17 cellular contexts compared by ENCODE assay signal in the genomic region with DNA sequence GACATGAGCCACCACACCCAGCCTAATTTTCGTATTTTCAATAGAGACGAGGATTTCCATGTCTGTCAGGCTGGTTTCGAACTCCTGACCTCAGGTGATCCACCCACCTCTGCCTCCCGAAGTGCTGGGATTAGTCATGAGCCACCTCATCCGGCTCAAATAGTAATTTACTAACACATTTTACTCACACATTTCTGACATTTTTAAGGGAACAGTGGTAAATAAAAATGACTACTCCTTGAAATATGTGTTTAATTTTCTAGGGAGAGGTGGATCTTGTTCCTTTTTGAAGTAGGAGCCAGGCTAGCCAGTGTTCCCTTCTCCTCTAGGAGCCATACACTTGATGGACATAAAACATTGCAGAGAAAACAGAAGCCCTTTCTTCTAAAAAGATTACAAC. TPM values are rescaled to one million over a fixed set of nuclear protein-coding genes. Genes with fewer than 3 reads are reported as not detected.
DNase-seq lines count a peak whose midpoint lies in the region; TF ChIP-seq lines count a peak whose summit lies in the region.
"Had no signal": no experiment of that assay in that cellular context is flagged by ENCODE, and none has a peak within 500 bp of the region (broad histone marks: within the 10 kb centered on the region; RNA-seq: fewer than 3 reads in every experiment).

No MANE protein-coding gene starts in this region.

- intact Hi-C loops in activated CD4-positive, alpha-beta memory T cell treated with anti-CD3 and anti-CD28 coated beads for 36 hours (cut with micrococcal nuclease): no loop called here

- no peaks in the 10 kb centered on the region for H3K36me3 Mint-ChIP-seq in activated CD4-positive, alpha-beta memory T cell treated with anti-CD3 and anti-CD28 coated beads for 36 hours
- H3K36me3 Mint-ChIP-seq in activated CD4-positive, alpha-beta memory T cell treated with anti-CD3 and anti-CD28 coated beads, Interleukin-2, amount 10 ng/mL, durations not matched to agents 7 days and 5 days (ENCODE audit: low read depth): no peaks in the 10 kb centered on the region

- H3K27ac Mint-ChIP-seq in activated CD4-positive, alpha-beta memory T cell treated with anti-CD3 and anti-CD28 coated beads for 36 hours: no peak overlapping the region
- H3K27ac Mint-ChIP-seq in activated CD4-positive, alpha-beta memory T cell treated with anti-CD3 and anti-CD28 coated beads, Interleukin-2, amount 10 ng/mL, durations not matched to agents 7 days and 5 days: no peak overlapping the region
- H3K27ac Mint-ChIP-seq: activated naive CD8-positive, alpha-beta T cell treated with anti-CD3 and anti-CD28 coated beads, Interleukin-2, amount 10 ng/mL, durations not matched to agents 7 days and 5 days; activated T-cell treated with anti-CD3 and anti-CD28 coated beads, Interleukin-2, amount 50 U/mL, for 24 hours; stimulated activated naive CD8-positive, alpha-beta T cell treated with anti-CD3 and anti-CD28 coated beads, Interleukin-15, amount 100 ng/mL, for 72 hours had no signal

- no peak overlapping the region for H3K4me2 ChIP-seq in skeletal muscle satellite cell (ENCODE audit: low read length)

- no peaks in the 10 kb centered on the region for H3K27me3 ChIP-seq in SJSA1 (replicated peaks)
- H3K27me3 ChIP-seq in skeletal muscle satellite cell (ENCODE audit: control insufficient read depth, insufficient read depth, low read length): no peaks in the 10 kb centered on the region

- H3K4me1 ChIP-seq in SJSA1 (replicated peaks): peaks cover 55% of the 10 kb centered on the region
- peaks cover 40% of the 10 kb centered on the region for H3K4me1 ChIP-seq in skeletal muscle satellite cell (ENCODE audit: control insufficient read depth, insufficient read depth, low read length)
- H3K4me1 ChIP-seq: HAP-1 had no signal

- H3K4me3 ChIP-seq in SJSA1 (no peak overlapping the region), fibroblast of mammary gland (ENCODE audit: control insufficient read depth, low read depth, low read length) (no peak overlapping the region), skeletal muscle satellite cell (ENCODE audit: low read length) (no peak overlapping the region)
- H3K4me3 ChIP-seq: coronary artery, HAP-1 had no signal

- peak overlapping the region; percentile 14 for H3K9ac ChIP-seq in skeletal muscle satellite cell (ENCODE audit: low read depth, low read length)

- peaks cover 9% of the 10 kb centered on the region for H3K9me3 Mint-ChIP-seq in activated CD4-positive, alpha-beta memory T cell treated with anti-CD3 and anti-CD28 coated beads for 36 hours
- no peaks in the 10 kb centered on the region for H3K9me3 Mint-ChIP-seq in activated CD4-positive, alpha-beta memory T cell treated with anti-CD3 and anti-CD28 coated beads, Interleukin-2, amount 10 ng/mL, durations not matched to agents 7 days and 5 days

- peaks cover 14% of the 10 kb centered on the region for H3K4me1 Mint-ChIP-seq in activated CD4-positive, alpha-beta memory T cell treated with anti-CD3 and anti-CD28 coated beads for 36 hours (ENCODE audit: low read depth)
- H3K4me1 Mint-ChIP-seq in activated CD4-positive, alpha-beta memory T cell treated with anti-CD3 and anti-CD28 coated beads, Interleukin-2, amount 10 ng/mL, durations not matched to agents 7 days and 5 days: peaks cover 13% of the 10 kb centered on the region

- H3K9me3 ChIP-seq in SJSA1 (replicated peaks): no peaks in the 10 kb centered on the region; the same call in 1 of the 2 replicates
- H3K9me3 ChIP-seq in skeletal muscle satellite cell (replicated peaks; ENCODE audit: low read length): no peaks in the 10 kb centered on the region
- H3K9me3 ChIP-seq: HAP-1 had no signal

- H3K36me3 ChIP-seq in SJSA1 (no peaks in the 10 kb centered on the region), skeletal muscle satellite cell (ENCODE audit: insufficient read depth, low read length) (no peaks in the 10 kb centered on the region)
- H3K36me3 ChIP-seq: HAP-1 had no signal

- DNase-seq in activated CD4-positive, alpha-beta memory T cell treated with anti-CD3 and anti-CD28 coated beads for 36 hours: peak; percentile 22
- no peak for DNase-seq in activated CD4-positive, alpha-beta memory T cell treated with anti-CD3 and anti-CD28 coated beads, Interleukin-2, amount 10 ng/mL, durations not matched to agents 7 days and 5 days
- DNase-seq in SJSA1 (ENCODE audit: low read depth in 1 of 2, low spot score in 2 of 2) (peak; percentile 69 to 82), fibroblast of mammary gland (ENCODE audit: low read depth) (peak; percentile 49), DMS53 (lab: John Stamatoyannopoulos, UW) (no peak), NCI-H1930 (lab: John Stamatoyannopoulos, UW) (no peak)
- DNase-seq in effector CD4-positive, alpha-beta T cell: no peak
- DNase-seq: activated naive CD8-positive, alpha-beta T cell treated with anti-CD3 and anti-CD28 coated beads, Interleukin-2, amount 10 ng/mL, durations not matched to agents 7 days and 5 days; activated T-cell treated with anti-CD3 and anti-CD28 coated beads, Interleukin-2, amount 50 U/mL, for 24 hours; NCI-H2227 treated with DMSO at 0.1 percent for 48 hours; occipital lobe; stimulated activated naive CD8-positive, alpha-beta T cell treated with anti-CD3 and anti-CD28 coated beads, Interleukin-15, amount 100 ng/mL, for 72 hours; T-helper 1 cell had no signal

- POLR2A ChIA-PET in activated CD4-positive, alpha-beta memory T cell treated with anti-CD3 and anti-CD28 coated beads for 36 hours (lab: Charles Lee): no interaction called here
- POLR2A ChIA-PET in activated CD4-positive, alpha-beta memory T cell treated with anti-CD3 and anti-CD28 coated beads, Interleukin-2, amount 10 ng/mL, durations not matched to agents 7 days and 5 days (lab: Charles Lee): no interaction called here

- TF ChIP-seq CTCF in fibroblast of mammary gland (conservative IDR thresholded peaks at IDR 0.05; ENCODE audit: control insufficient read depth, insufficient read depth, low read depth, low read length): no peak

- no peak overlapping the region for H3K4me3 Mint-ChIP-seq in activated CD4-positive, alpha-beta memory T cell treated with anti-CD3 and anti-CD28 coated beads for 36 hours
- H3K4me3 Mint-ChIP-seq in activated CD4-positive, alpha-beta memory T cell treated with anti-CD3 and anti-CD28 coated beads, Interleukin-2, amount 10 ng/mL, durations not matched to agents 7 days and 5 days: no peak overlapping the region
- H3K4me3 Mint-ChIP-seq: activated naive CD8-positive, alpha-beta T cell treated with anti-CD3 and anti-CD28 coated beads, Interleukin-2, amount 10 ng/mL, durations not matched to agents 7 days and 5 days; activated T-cell treated with anti-CD3 and anti-CD28 coated beads, Interleukin-2, amount 50 U/mL, for 24 hours; stimulated activated naive CD8-positive, alpha-beta T cell treated with anti-CD3 and anti-CD28 coated beads, Interleukin-15, amount 100 ng/mL, for 72 hours had no signal

- peak overlapping the region; percentile 62 for H3K27ac ChIP-seq in SJSA1
- H3K27ac ChIP-seq: 22Rv1, coronary artery had no signal

- CTCF ChIA-PET in activated CD4-positive, alpha-beta memory T cell treated with anti-CD3 and anti-CD28 coated beads for 36 hours (lab: Charles Lee): interaction anchor here (0.6 to 0.7 kb wide), 2 partner anchors 133 to 1777 kb away, joined by 3 to 4 read pairs; no protein-coding TSS in a partner anchor
- CTCF ChIA-PET in activated CD4-positive, alpha-beta memory T cell treated with anti-CD3 and anti-CD28 coated beads, Interleukin-2, amount 10 ng/mL, durations not matched to agents 7 days and 5 days (lab: Charles Lee): no interaction called here

- H3K27me3 Mint-ChIP-seq in activated CD4-positive, alpha-beta memory T cell treated with anti-CD3 and anti-CD28 coated beads for 36 hours: no peaks in the 10 kb centered on the region
- no peaks in the 10 kb centered on the region for H3K27me3 Mint-ChIP-seq in activated CD4-positive, alpha-beta memory T cell treated with anti-CD3 and anti-CD28 coated beads, Interleukin-2, amount 10 ng/mL, durations not matched to agents 7 days and 5 days
- H3K27me3 Mint-ChIP-seq: activated naive CD8-positive, alpha-beta T cell treated with anti-CD3 and anti-CD28 coated beads, Interleukin-2, amount 10 ng/mL, durations not matched to agents 7 days and 5 days; activated T-cell treated with anti-CD3 and anti-CD28 coated beads, Interleukin-2, amount 50 U/mL, for 24 hours; stimulated activated naive CD8-positive, alpha-beta T cell treated with anti-CD3 and anti-CD28 coated beads, Interleukin-15, amount 100 ng/mL, for 72 hours had no signal

RNA-seq across cellular contexts. Expression of a gene that starts 55.2 kb away (rescaled TPM):
- total RNA-seq in activated CD4-positive, alpha-beta memory T cell treated with anti-CD3 and anti-CD28 coated beads for 36 hours: 10 to 100 TPM; 42.6 to 47.0 TPM
- total RNA-seq in activated CD4-positive, alpha-beta memory T cell treated with anti-CD3 and anti-CD28 coated beads, Interleukin-2, amount 10 ng/mL, durations not matched to agents 7 days and 5 days: 10 to 100 TPM; 55.9 to 56.3 TPM
- total RNA-seq in SJSA1 (2014; rRNA removed; shearing (Covaris generic)): 118 and 122 TPM in 2 replicates
- total RNA-seq in skeletal muscle satellite cell (2012; rRNA removed): 37.8 and 55.3 TPM in 2 replicates

Comparison
In these comparisons a context has a peak if more than half of its experiments do, and no peak if none do; other contexts are left out.
1. DNase-seq: peak in activated CD4-positive, alpha-beta memory T cell treated with anti-CD3 and anti-CD28 coated beads for 36 hours (single experiment), SJSA1 (2 of 2) and fibroblast of mammary gland (single experiment); none in activated CD4-positive, alpha-beta memory T cell treated with anti-CD3 and anti-CD28 coated beads, Interleukin-2, amount 10 ng/mL, durations not matched to agents 7 days and 5 days (single experiment), effector CD4-positive, alpha-beta T cell (single experiment), DMS53 (single experiment) and NCI-H1930 (0 of 2).